In the genomic region with DNA sequence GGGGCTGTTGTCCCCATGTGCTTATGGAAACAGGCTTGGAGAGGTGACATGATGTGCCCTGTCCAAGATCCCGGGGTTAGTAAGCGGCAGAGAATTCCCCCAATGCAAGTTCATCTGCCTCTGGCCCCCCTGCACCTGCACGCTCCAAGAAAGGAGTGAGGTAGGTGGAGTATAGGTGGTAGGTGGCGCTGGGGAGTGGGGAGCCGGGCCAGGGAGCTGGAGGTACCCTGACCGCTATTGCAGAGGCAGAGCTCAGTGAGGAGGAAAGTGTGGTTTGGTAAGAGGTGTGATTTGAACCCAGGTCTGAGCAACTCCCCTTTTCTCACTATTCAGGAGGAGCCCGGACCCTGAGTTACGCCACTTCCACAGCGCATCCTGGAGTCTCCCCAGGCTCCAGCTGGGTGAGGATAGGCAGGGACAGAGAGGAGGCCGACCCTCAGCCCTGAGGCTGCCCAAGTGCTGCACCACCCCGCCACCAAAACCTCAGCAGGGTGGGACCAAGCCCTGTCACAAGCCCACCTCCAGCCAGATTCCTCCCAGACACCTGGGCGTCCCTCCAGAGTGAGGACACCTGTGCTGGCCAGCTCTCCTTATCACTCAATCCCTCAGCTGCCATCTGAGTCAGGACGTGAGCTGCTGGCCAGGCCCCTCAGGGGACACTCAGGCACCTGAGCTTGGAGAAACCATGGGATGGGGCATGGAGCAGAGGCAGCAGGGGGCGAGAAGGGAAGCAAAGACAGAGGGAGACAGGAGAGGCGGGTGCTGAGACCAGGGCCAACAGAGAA, we compare ENCODE assay signal across 29 cellular contexts. TPM values are rescaled to one million over a fixed set of nuclear protein-coding genes. Genes with fewer than 3 reads are reported as not detected.
DNase-seq lines count a peak whose midpoint lies in the region; ATAC-seq, FAIRE-seq and TF ChIP-seq lines count a peak whose summit lies in the region.
"Had no signal": no experiment of that assay in that cellular context is flagged by ENCODE, and none has a peak within 500 bp of the region (broad histone marks: within the 10 kb centered on the region; RNA-seq: fewer than 3 reads in every experiment).

No MANE protein-coding gene starts in this region.

- no peaks in the 10 kb centered on the region for H3F3A ChIP-seq in GM23338 (replicated peaks; ENCODE audit: low read depth)

- 0 out of 2 replicates have a peak, but pooled peaks cover 3% of the 10 kb centered on the region for H3K9me2 ChIP-seq in GM23338 (ENCODE audit: insufficient read depth)

- H4K20me1 ChIP-seq in GM23338 (replicated peaks; ENCODE audit: insufficient read depth): no peaks in the 10 kb centered on the region

- H3K27ac Mint-ChIP-seq in GM23338: no peak overlapping the region; the same call in 1 of the 2 replicates
- no peak overlapping the region for H3K27ac Mint-ChIP-seq in activated CD4-positive, alpha-beta memory T cell treated with anti-CD3 and anti-CD28 coated beads, Interleukin-2, amount 10 ng/mL, durations not matched to agents 7 days and 5 days
- no peak overlapping the region for H3K27ac Mint-ChIP-seq in osteocyte (ENCODE audit: unreplicated experiment)
- H3K27ac Mint-ChIP-seq: activated CD4-positive, alpha-beta T cell treated with anti-CD3 and anti-CD28 coated beads, Interleukin-2, amount 10 ng/mL, durations not matched to agents 24 days and 14 days; activated naive CD4-positive, alpha-beta T cell treated with anti-CD3 and anti-CD28 coated beads, Interleukin-2, amount 10 ng/mL, durations not matched to agents 7 days and 5 days; CD8-positive, alpha-beta memory T cell; stimulated activated naive CD8-positive, alpha-beta T cell treated with anti-CD3 and anti-CD28 coated beads, Interleukin-15, Interleukin-2, amounts not matched to agents 100 ng/mL and 50 ng/mL, for 24 hours had no signal

- WGBS in liver: 62% methylated on average over 15 of the region's 15 CpGs

- TF ChIP-seq RAD21 in liver (IDR thresholded peaks at IDR 0.05): no peak

- peaks cover 10% of the 10 kb centered on the region for H3K27me3 ChIP-seq in GM23338 (ENCODE audit: insufficient read depth)
- no peaks in the 10 kb centered on the region for H3K27me3 ChIP-seq in liver (ENCODE audit: control insufficient read depth in 4 of 4, insufficient read depth in 4 of 4, low read length in 3 of 4)
- H3K27me3 ChIP-seq: adrenal gland, BE2C, ovary had no signal

- H3K36me3 ChIP-seq in GM23338 (ENCODE audit: insufficient read depth): no peaks in the 10 kb centered on the region
- H3K36me3 ChIP-seq in liver (ENCODE audit: control insufficient read depth in 4 of 4, insufficient read depth in 3 of 4, low read depth in 1 of 4, low read length in 3 of 4): peaks cover 0 to 12% (median 3%) of the 10 kb centered on the region in 4 donors
- H3K36me3 ChIP-seq in kidney (ENCODE audit: control insufficient read depth in 1 of 2, insufficient read depth in 2 of 2, low read length in 2 of 2): no peaks in the 10 kb centered on the region
- H3K36me3 ChIP-seq: adrenal gland, BE2C, ovary had no signal

- H3K4me1 Mint-ChIP-seq in GM23338 (peaks cover 11% of the 10 kb centered on the region), osteocyte (ENCODE audit: unreplicated experiment) (no peaks in the 10 kb centered on the region)
- no peaks in the 10 kb centered on the region for H3K4me1 Mint-ChIP-seq in activated CD4-positive, alpha-beta memory T cell treated with anti-CD3 and anti-CD28 coated beads, Interleukin-2, amount 10 ng/mL, durations not matched to agents 7 days and 5 days
- H3K4me1 Mint-ChIP-seq: central memory CD8-positive, alpha-beta T cell had no signal

- no peak overlapping the region for H3K4me2 ChIP-seq in GM23338

- H3K36me3 Mint-ChIP-seq in GM23338 (ENCODE audit: low read depth) (peaks cover 14% of the 10 kb centered on the region), osteocyte (ENCODE audit: unreplicated experiment) (no peaks in the 10 kb centered on the region)
- no peaks in the 10 kb centered on the region for H3K36me3 Mint-ChIP-seq in activated CD4-positive, alpha-beta memory T cell treated with anti-CD3 and anti-CD28 coated beads, Interleukin-2, amount 10 ng/mL, durations not matched to agents 7 days and 5 days (ENCODE audit: low read depth)
- H3K36me3 Mint-ChIP-seq: activated naive CD4-positive, alpha-beta T cell treated with anti-CD3 and anti-CD28 coated beads, Interleukin-2, amount 10 ng/mL, durations not matched to agents 7 days and 5 days had no signal

- intact Hi-C loops in kidney (cut with DNase I): no loop called here

- H3K27ac ChIP-seq in GM23338 (ENCODE audit: low read depth) (no peak overlapping the region), liver (ENCODE audit: low read depth in 1 of 2, low read length in 2 of 2) (peak overlapping the region; percentile 64 to 82), kidney (ENCODE audit: low read depth in 2 of 2, low read length in 2 of 2) (peak overlapping the region in 1 of 2 donors; percentile 32)
- H3K27ac ChIP-seq: adrenal gland, ovary, skin epidermis, VCaP had no signal

- H3K9me3 ChIP-seq in liver (ENCODE audit: control insufficient read depth in 4 of 4, low read length in 3 of 4) (no peaks in the 10 kb centered on the region), kidney (ENCODE audit: control insufficient read depth in 1 of 2, low read length in 2 of 2) (no peaks in the 10 kb centered on the region)
- H3K9me3 ChIP-seq: adrenal gland, BE2C, ovary had no signal

- H3K4me3 ChIP-seq in GM23338 (no peak overlapping the region), liver (ENCODE audit: low read depth in 1 of 3, low read length in 3 of 3) (no peak overlapping the region), kidney (ENCODE audit: low read length in 2 of 2) (no peak overlapping the region)
- H3K4me3 ChIP-seq: adrenal gland, ovary, skin epidermis had no signal

- POLR2A ChIA-PET in activated CD4-positive, alpha-beta memory T cell treated with anti-CD3 and anti-CD28 coated beads, Interleukin-2, amount 10 ng/mL, durations not matched to agents 7 days and 5 days (lab: Charles Lee): no interaction called here

- FAIRE-seq in kidney (lab: Jason Lieb, UNC): no peak
- FAIRE-seq: GM18507, keratinocyte had no signal

- TF ChIP-seq CTCF in GM23338 (conservative IDR thresholded peaks at IDR 0.05; ENCODE audit: low read depth in 2 of 2) (peak; percentile 23 to 61), liver (IDR thresholded peaks at IDR 0.05; ENCODE audit: low read depth, low read length, missing input control) (no peak), osteocyte (IDR thresholded peaks at IDR 0.05) (no peak), kidney (IDR thresholded peaks at IDR 0.05; ENCODE audit: borderline replicate concordance, extremely low read depth, insufficient read depth) (no peak)

- ATAC-seq in GM23338: peak; percentile 79
- no peak for ATAC-seq in HG02588 (IDR thresholded peaks at IDR 0.05; ENCODE audit: unreplicated experiment)
- no peak for ATAC-seq in GM21717 (IDR thresholded peaks at IDR 0.05; ENCODE audit: unreplicated experiment)
- ATAC-seq: esophagus mucosa; naive thymus-derived CD8-positive, alpha-beta T cell had no signal

- H3K9ac ChIP-seq in liver (ENCODE audit: low read depth in 1 of 2, low read length in 2 of 2) (peak overlapping the region in 1 of 2 donors; percentile 26), kidney (ENCODE audit: low read length in 2 of 2) (no peak overlapping the region)

- CTCF ChIA-PET in activated CD4-positive, alpha-beta memory T cell treated with anti-CD3 and anti-CD28 coated beads, Interleukin-2, amount 10 ng/mL, durations not matched to agents 7 days and 5 days (lab: Charles Lee): no interaction called here

- H3K4me3 Mint-ChIP-seq in GM23338 (no peak overlapping the region), osteocyte (ENCODE audit: unreplicated experiment) (no peak overlapping the region)
- H3K4me3 Mint-ChIP-seq in activated CD4-positive, alpha-beta memory T cell treated with anti-CD3 and anti-CD28 coated beads, Interleukin-2, amount 10 ng/mL, durations not matched to agents 7 days and 5 days: no peak overlapping the region
- H3K4me3 Mint-ChIP-seq: activated CD4-positive, alpha-beta T cell treated with anti-CD3 and anti-CD28 coated beads, Interleukin-2, amount 10 ng/mL, durations not matched to agents 24 days and 14 days; activated naive CD4-positive, alpha-beta T cell treated with anti-CD3 and anti-CD28 coated beads, Interleukin-2, amount 10 ng/mL, durations not matched to agents 7 days and 5 days; CD8-positive, alpha-beta memory T cell; central memory CD8-positive, alpha-beta T cell; naive thymus-derived CD8-positive, alpha-beta T cell; stimulated activated naive CD8-positive, alpha-beta T cell treated with anti-CD3 and anti-CD28 coated beads, Interleukin-15, Interleukin-2, amounts not matched to agents 100 ng/mL and 50 ng/mL, for 24 hours had no signal

- H3K79me2 ChIP-seq in GM23338 (replicated peaks; ENCODE audit: insufficient read depth): no peaks in the 10 kb centered on the region

- H3K4me1 ChIP-seq in GM23338 (ENCODE audit: insufficient read depth) (peaks cover under 1% of the 10 kb centered on the region; the same call in 1 of the 2 replicates), liver (ENCODE audit: control insufficient read depth in 4 of 4, insufficient read depth in 4 of 4, low read length in 3 of 4) (peaks cover 24 to 81% (median 66%) of the 10 kb centered on the region in 4 donors), kidney (ENCODE audit: control insufficient read depth in 1 of 2, insufficient read depth in 1 of 2, low read depth in 1 of 2, low read length in 2 of 2) (peaks cover 19 to 30% of the 10 kb centered on the region in 2 donors)
- H3K4me1 ChIP-seq: adrenal gland had no signal

- H3K9me3 Mint-ChIP-seq in GM23338 (peaks cover 9% of the 10 kb centered on the region), osteocyte (ENCODE audit: unreplicated experiment) (no peaks in the 10 kb centered on the region)
- H3K9me3 Mint-ChIP-seq in activated CD4-positive, alpha-beta memory T cell treated with anti-CD3 and anti-CD28 coated beads, Interleukin-2, amount 10 ng/mL, durations not matched to agents 7 days and 5 days: no peaks in the 10 kb centered on the region
- H3K9me3 Mint-ChIP-seq: activated naive CD4-positive, alpha-beta T cell treated with anti-CD3 and anti-CD28 coated beads, Interleukin-2, amount 10 ng/mL, durations not matched to agents 7 days and 5 days; CD8-positive, alpha-beta memory T cell; central memory CD8-positive, alpha-beta T cell; stimulated activated naive CD8-positive, alpha-beta T cell treated with anti-CD3 and anti-CD28 coated beads, Interleukin-15, Interleukin-2, amounts not matched to agents 100 ng/mL and 50 ng/mL, for 24 hours had no signal

- DNase-seq in GM23338 (ENCODE audit: low spot score) (peak; percentile 45), osteocyte (ENCODE audit: extremely low spot score, unreplicated experiment) (peak; percentile 67), hypothalamus (lab: John Stamatoyannopoulos, UW) (no peak), kidney (no peak)
- peak; percentile 10 for DNase-seq in activated CD4-positive, alpha-beta memory T cell treated with anti-CD3 and anti-CD28 coated beads, Interleukin-2, amount 10 ng/mL, durations not matched to agents 7 days and 5 days
- DNase-seq: activated CD4-positive, alpha-beta T cell treated with anti-CD3 and anti-CD28 coated beads, Interleukin-2, amount 10 ng/mL, durations not matched to agents 24 days and 14 days; activated naive CD4-positive, alpha-beta T cell treated with anti-CD3 and anti-CD28 coated beads, Interleukin-2, amount 10 ng/mL, durations not matched to agents 7 days and 5 days; CD8-positive, alpha-beta memory T cell; glutamatergic neuron; naive thymus-derived CD8-positive, alpha-beta T cell; NCI-H1048; NCI-H1694 treated with DMSO at 0.1 percent for 48 hours; NCI-H510A; SIG-M5; T1000 had no signal

- H2AFZ ChIP-seq in GM23338: no peak overlapping the region

- H3K27me3 Mint-ChIP-seq in GM23338 (ENCODE audit: insufficient read depth, low read depth, poor library complexity) (peaks cover 18% of the 10 kb centered on the region), osteocyte (ENCODE audit: unreplicated experiment) (no peaks in the 10 kb centered on the region)
- H3K27me3 Mint-ChIP-seq in activated CD4-positive, alpha-beta memory T cell treated with anti-CD3 and anti-CD28 coated beads, Interleukin-2, amount 10 ng/mL, durations not matched to agents 7 days and 5 days: peaks cover 17% of the 10 kb centered on the region

RNA-seq across cellular contexts. Expression of a gene that starts 5.6 kb away (rescaled TPM):
- 0.97 and 2.6 TPM in 2 replicates for total RNA-seq in GM23338 (2014; rRNA removed; shearing (Covaris generic))
- polyA plus RNA-seq in GM23338 (2016; fragmentation: Nextera tagmentation; extraction: Ambion mirVana): 2.4 and 3.2 TPM in 2 replicates
- total RNA-seq in activated CD4-positive, alpha-beta memory T cell treated with anti-CD3 and anti-CD28 coated beads, Interleukin-2, amount 10 ng/mL, durations not matched to agents 7 days and 5 days: under 1 TPM; 0.18 to 0.28 TPM
- 100 to 1,000 TPM in 1 of 2 donors, 10 to 100 TPM in 1; 17.4 to 126 TPM for total RNA-seq in liver
- polyA plus RNA-seq in liver: 100 to 1,000 TPM; 134 to 140 TPM
- total RNA-seq in osteocyte: 0.73 and 1.1 TPM in 2 replicates
- total RNA-seq in kidney: 16.2 TPM
- polyA plus RNA-seq in kidney (ENCODE audit: insufficient read depth, low read depth, low replicate concordance): 57.2 TPM
- total RNA-seq: Daoy had no signal
- polyA plus RNA-seq: CD8-positive, alpha-beta memory T cell had no signal

RNA-seq across cellular contexts. Expression of a gene that starts 22.8 kb away (rescaled TPM):
- 0.31 and 0.69 TPM in 2 replicates for total RNA-seq in GM23338 (2014; rRNA removed; shearing (Covaris generic))
- 1.2 and 1.5 TPM in 2 replicates for polyA plus RNA-seq in GM23338 (2016; fragmentation: Nextera tagmentation; extraction: Ambion mirVana)
- not detected for total RNA-seq in activated CD4-positive, alpha-beta memory T cell treated with anti-CD3 and anti-CD28 coated beads, Interleukin-2, amount 10 ng/mL, durations not matched to agents 7 days and 5 days
- 1 to 10 TPM; 2.2 to 5.9 TPM for total RNA-seq in liver
- 1 to 10 TPM; 7.5 to 8.1 TPM for polyA plus RNA-seq in liver
- total RNA-seq in osteocyte: not detected in 2 replicates
- 2.5 TPM for total RNA-seq in kidney
- polyA plus RNA-seq in kidney (ENCODE audit: insufficient read depth, low read depth, low replicate concordance): 5.4 TPM
- total RNA-seq: Daoy had no signal
- polyA plus RNA-seq: keratinocyte had no signal

Comparison
In these comparisons a context has a peak if more than half of its experiments do, and no peak if none do; other contexts are left out.
1. DNase-seq: peak in GM23338 (single experiment), activated CD4-positive, alpha-beta memory T cell treated with anti-CD3 and anti-CD28 coated beads, Interleukin-2, amount 10 ng/mL, durations not matched to agents 7 days and 5 days (single experiment) and osteocyte (single experiment); none in hypothalamus (0 of 51) and kidney (single experiment).
2. CTCF ChIP-seq: peak in GM23338 (2 of 2); none in liver (single experiment), osteocyte (single experiment) and kidney (single experiment).